ENCODE assay signal across 28 cellular contexts in genomic region chr6:12158686-12159415, GRCh38.
DNase-seq lines count a peak whose midpoint lies in the region; ATAC-seq, FAIRE-seq and TF ChIP-seq lines count a peak whose summit lies in the region.
"Had no signal": no experiment of that assay in that cellular context is flagged by ENCODE, and none has a peak within 500 bp of the region (broad histone marks: within the 10 kb centered on the region; RNA-seq: fewer than 3 reads in every experiment).

No MANE protein-coding gene starts in this region.

- CTCF ChIA-PET in activated CD8-positive, alpha-beta T cell treated with anti-CD3 and anti-CD28 coated beads for 36 hours (lab: Charles Lee), result no interaction called here
- CTCF ChIA-PET in activated CD8-positive, alpha-beta T cell treated with anti-CD3 and anti-CD28 coated beads, Interleukin-2, amount 10 ng/mL, durations not matched to agents 7 days and 5 days (lab: Charles Lee), result interaction anchor here (0.9 kb wide), 1 partner anchor 85 kb away, joined by 3 read pairs; no protein-coding TSS in a partner anchor
- CTCF ChIA-PET in HCT116 (lab: Charles Lee) (no interaction called here), GM12878 (lab: Yijun Ruan, JAX) (interaction anchor here (0.9 to 1.3 kb wide), 2 partner anchors 121 to 504 kb away, joined by 3 read pairs; no protein-coding TSS in a partner anchor)

- H2AFZ ChIP-seq in HCT116 (ENCODE audit: low read depth, low read length, poor library complexity, severe bottlenecking) (no peak overlapping the region), GM12878 (ENCODE audit: control insufficient read depth, low read depth, low read length) (no peak overlapping the region), trophoblast cell (ENCODE audit: insufficient read depth, low read length, poor library complexity) (no peak overlapping the region)

- POLR2A ChIA-PET in activated CD8-positive, alpha-beta T cell treated with anti-CD3 and anti-CD28 coated beads for 36 hours (lab: Charles Lee), result no interaction called here
- POLR2A ChIA-PET in activated CD8-positive, alpha-beta T cell treated with anti-CD3 and anti-CD28 coated beads, Interleukin-2, amount 10 ng/mL, durations not matched to agents 7 days and 5 days (lab: Charles Lee), result no interaction called here
- POLR2A ChIA-PET in HCT116 (lab: Charles Lee), result no interaction called here
- POLR2A ChIA-PET in GM12878 (lab: Charles Lee), result no interaction called here

- H3K9me2 ChIP-seq in HCT116 (ENCODE audit: insufficient read depth), result no peaks in the 10 kb centered on the region

- intact Hi-C loops in activated CD8-positive, alpha-beta T cell treated with anti-CD3 and anti-CD28 coated beads for 36 hours (cut with micrococcal nuclease), result no loop called here
- intact Hi-C loops in HCT116 (cut with micrococcal nuclease), result no loop called here
- intact Hi-C loops in GM12878 (cut with micrococcal nuclease; ENCODE audit: unreplicated experiment), result no loop called here

- no peak for DNase-seq in activated CD8-positive, alpha-beta T cell treated with anti-CD3 and anti-CD28 coated beads for 36 hours
- DNase-seq in activated CD8-positive, alpha-beta T cell treated with anti-CD3 and anti-CD28 coated beads, Interleukin-2, amount 10 ng/mL, durations not matched to agents 7 days and 5 days, result no peak
- DNase-seq in HCT116 (ENCODE audit: low read depth, low spot score), result no peak
- DNase-seq in GM12878 (ENCODE audit: low read depth, low spot score), result no peak
- no peak for DNase-seq in trophoblast cell
- no peak for DNase-seq in GM19240 (ENCODE audit: insufficient read length, low spot score)
- DNase-seq: activated CD4-positive, alpha-beta memory T cell treated with anti-CD3 and anti-CD28 coated beads for 36 hours; activated naive CD4-positive, alpha-beta T cell treated with anti-CD3 and anti-CD28 coated beads for 36 hours; activated T-cell treated with anti-CD3 and anti-CD28 coated beads, Interleukin-2, amount 50 U/mL, for 4 hours; aorta; C1 segment of cervical spinal cord; GF-D8; kidney glomerular epithelial cell; mesenchymal stem cell; MG63; naive B cell; NCI-H146; NCI-H2171; NCI-H748 treated with DMSO at 0.1 percent for 48 hours; SHP77; sigmoid colon had no signal

- whole genome bisulfite sequencing in GM12878 (ENCODE audit: insufficient coverage, insufficient replicate concordance, low lambda C conversion rate, missing lambda C conversion rate), result 98% methylated on average over 16 of the region's 16 CpGs
- 100% methylated on average over 5 of the region's 16 CpGs for WGBS in trophoblast cell (ENCODE audit: extremely low coverage, insufficient coverage, insufficient read length)

- H3K27me3 Mint-ChIP-seq in activated CD8-positive, alpha-beta T cell treated with anti-CD3 and anti-CD28 coated beads for 36 hours, result no peaks in the 10 kb centered on the region
- no peaks in the 10 kb centered on the region for H3K27me3 Mint-ChIP-seq in activated CD8-positive, alpha-beta T cell treated with anti-CD3 and anti-CD28 coated beads, Interleukin-2, amount 10 ng/mL, durations not matched to agents 7 days and 5 days (ENCODE audit: low read depth)
- H3K27me3 Mint-ChIP-seq: activated CD4-positive, alpha-beta memory T cell treated with anti-CD3 and anti-CD28 coated beads for 36 hours; central memory CD8-positive, alpha-beta T cell; naive B cell had no signal

- peaks cover 47% of the 10 kb centered on the region for H3K36me3 Mint-ChIP-seq in activated CD8-positive, alpha-beta T cell treated with anti-CD3 and anti-CD28 coated beads for 36 hours (ENCODE audit: low read depth)
- peaks cover 31% of the 10 kb centered on the region for H3K36me3 Mint-ChIP-seq in activated CD8-positive, alpha-beta T cell treated with anti-CD3 and anti-CD28 coated beads, Interleukin-2, amount 10 ng/mL, durations not matched to agents 7 days and 5 days (ENCODE audit: low read depth)

- no peak overlapping the region for H3K27ac Mint-ChIP-seq in activated CD8-positive, alpha-beta T cell treated with anti-CD3 and anti-CD28 coated beads for 36 hours
- H3K27ac Mint-ChIP-seq in activated CD8-positive, alpha-beta T cell treated with anti-CD3 and anti-CD28 coated beads, Interleukin-2, amount 10 ng/mL, durations not matched to agents 7 days and 5 days, result no peak overlapping the region
- H3K27ac Mint-ChIP-seq: activated CD4-positive, alpha-beta memory T cell treated with anti-CD3 and anti-CD28 coated beads for 36 hours; activated naive CD4-positive, alpha-beta T cell treated with anti-CD3 and anti-CD28 coated beads for 36 hours had no signal

- H4K20me1 ChIP-seq in HCT116 (ENCODE audit: insufficient read depth) (no peaks in the 10 kb centered on the region), GM12878 (ENCODE audit: control insufficient read depth, insufficient read depth) (no peaks in the 10 kb centered on the region)

- no peak overlapping the region for H3K14ac ChIP-seq in trophoblast cell (ENCODE audit: low read length)

- H4K91ac ChIP-seq in trophoblast cell (ENCODE audit: low read depth, low read length), result no peak overlapping the region

- no peak overlapping the region for H3K4ac ChIP-seq in trophoblast cell (ENCODE audit: low read depth, low read length)

- RAD21 ChIA-PET in HCT116 (lab: Charles Lee; ENCODE audit: low non-redundant PET in 1 of 2, low total read pairs in 2 of 2, uncharacterized antibody in 2 of 2, unreplicated experiment in 2 of 2), result no interaction called here
- RAD21 ChIA-PET in GM12878 (lab: Charles Lee; ENCODE audit: unreplicated experiment), result no interaction called here

- peak; percentile 11 for TF ChIP-seq CTCF in activated CD8-positive, alpha-beta T cell treated with anti-CD3 and anti-CD28 coated beads for 36 hours (IDR thresholded peaks at IDR 0.05)
- TF ChIP-seq CTCF in HCT116 (IDR thresholded peaks at IDR 0.05 in 2 of 3, conservative IDR thresholded peaks at IDR 0.05 in 1 of 3; ENCODE audit: borderline replicate concordance in 1 of 3, insufficient read depth in 1 of 3, low read depth in 2 of 3, low read length in 2 of 3), result peak in 2 of 3 experiments; percentile 42 to 43; a peak in 4 of 6 replicates
- peak in 1 of 3 experiments; percentile 23; a peak in 2 of 6 replicates for TF ChIP-seq CTCF in GM12878 (IDR thresholded peaks at IDR 0.05 in 2 of 3, conservative IDR thresholded peaks at IDR 0.05 in 1 of 3; ENCODE audit: control insufficient read depth in 2 of 3, extremely low read depth in 1 of 3, insufficient read depth in 1 of 3, low read depth in 3 of 3, low read length in 3 of 3)

- H3K27me3 ChIP-seq in HCT116 (ENCODE audit: insufficient read depth, low read length) (no peaks in the 10 kb centered on the region), GM12878 (replicated peaks in 1 of 2; ENCODE audit: control insufficient read depth in 2 of 2, insufficient read depth in 2 of 2, low read length in 1 of 2) (no peaks in the 10 kb centered on the region), trophoblast cell (ENCODE audit: insufficient read depth, low read length) (no peaks in the 10 kb centered on the region)
- H3K27me3 ChIP-seq: MG63, sigmoid colon, vagina had no signal

- H3K4me3 ChIP-seq in HCT116 (replicated peaks in 1 of 2; ENCODE audit: low read depth in 1 of 2, low read length in 2 of 2) (no peak overlapping the region), GM12878 (no peak overlapping the region), trophoblast cell (ENCODE audit: low read depth, low read length) (no peak overlapping the region)
- H3K4me3 ChIP-seq: A549, MG63, sigmoid colon, vagina had no signal

- peak overlapping the region; percentile 18 for H3K18ac ChIP-seq in trophoblast cell (ENCODE audit: low read length)

- TF ChIP-seq RAD21 in HCT116 (IDR thresholded peaks at IDR 0.05; ENCODE audit: low read depth) (no peak), GM12878 (IDR thresholded peaks at IDR 0.05; ENCODE audit: insufficient read depth, low read depth, low read length) (no peak)

- no peaks in the 10 kb centered on the region for H3K9me3 ChIP-seq in HCT116 (ENCODE audit: control insufficient read depth in 1 of 2, insufficient read depth in 1 of 2, low read depth in 1 of 2, low read length in 2 of 2)
- H3K9me3 ChIP-seq in GM12878 (replicated peaks; ENCODE audit: control insufficient read depth, insufficient read depth, low read length), result no peaks in the 10 kb centered on the region; the same call in 2 of the 3 replicates
- no peaks in the 10 kb centered on the region for H3K9me3 ChIP-seq in trophoblast cell (ENCODE audit: insufficient read depth, low read depth, low read length)
- H3K9me3 ChIP-seq: A549, MG63, sigmoid colon, vagina had no signal

- no peak for ATAC-seq in activated CD8-positive, alpha-beta T cell treated with anti-CD3 and anti-CD28 coated beads for 36 hours
- no peak for ATAC-seq in activated CD8-positive, alpha-beta T cell treated with anti-CD3 and anti-CD28 coated beads, Interleukin-2, amount 10 ng/mL, durations not matched to agents 7 days and 5 days
- ATAC-seq in HCT116 (peak; percentile 64; the same call in 1 of the 2 replicates), GM12878 (0 out of 3 replicates have a peak, but pooled peaks have one; percentile 12), GM19455 (IDR thresholded peaks at IDR 0.05; ENCODE audit: unreplicated experiment) (no peak), HG02973 (IDR thresholded peaks at IDR 0.05; ENCODE audit: unreplicated experiment) (no peak)
- ATAC-seq: activated T-cell treated with anti-CD3 and anti-CD28 coated beads, Interleukin-2, amount 50 U/mL, for 4 hours; esophagus mucosa had no signal

- in situ Hi-C loops in GM12878 (cut with MboI), result no loop called here

- H3K23ac ChIP-seq in trophoblast cell (ENCODE audit: low read length), result no peak overlapping the region

- H3K79me1 ChIP-seq in trophoblast cell (ENCODE audit: low read length), result peaks cover 2% of the 10 kb centered on the region

- FAIRE-seq in GM12878 (lab: Jason Lieb, UNC), result no peak
- FAIRE-seq: A549, D721Med had no signal

- no TSS peak for BruUV-seq in HCT116 (replicated peaks; lab: Mats Ljungman, UMichigan)
- BruUV-seq in GM12878 (replicated peaks; lab: Mats Ljungman, UMichigan), result no TSS peak

- H3K9ac ChIP-seq in HCT116 (ENCODE audit: low read length) (no peak overlapping the region), GM12878 (ENCODE audit: control insufficient read depth, insufficient read depth, low read length) (no peak overlapping the region), trophoblast cell (ENCODE audit: low read length) (no peak overlapping the region)

- SMC1A ChIA-PET in GM12878 (lab: Charles Lee; ENCODE audit: uncharacterized antibody, unreplicated experiment), result interaction anchor here (1.6 kb wide), 1 partner anchor 96 kb away, joined by 3 read pairs; no protein-coding TSS in a partner anchor

- no peak overlapping the region for H2BK5ac ChIP-seq in trophoblast cell (ENCODE audit: low read depth, low read length, poor library complexity)

- TF ChIP-seq POLR2A in HCT116 (IDR thresholded peaks at IDR 0.05; ENCODE audit: borderline replicate concordance, extremely low read depth, insufficient read depth, insufficient read length) (no peak), GM12878 (IDR thresholded peaks at IDR 0.05; ENCODE audit: low read depth, low read length) (no peak)

- H3K4me1 ChIP-seq in HCT116 (ENCODE audit: control insufficient read depth in 1 of 2, insufficient read depth in 2 of 2, low read length in 2 of 2) (no peaks in the 10 kb centered on the region), GM12878 (ENCODE audit: control insufficient read depth, insufficient read depth, low read length) (no peaks in the 10 kb centered on the region), trophoblast cell (ENCODE audit: control insufficient read depth in 1 of 2, insufficient read depth in 2 of 2, low read length in 2 of 2) (peaks cover 7 to 8% of the 10 kb centered on the region in 2 experiments)
- H3K4me1 ChIP-seq: vagina had no signal

- no peak for TF ChIP-seq EP300 in GM12878 (IDR thresholded peaks at IDR 0.05; ENCODE audit: borderline replicate concordance in 1 of 2, control insufficient read depth in 1 of 2, low read depth in 2 of 2, low read length in 2 of 2)

- H3K4me3 Mint-ChIP-seq in activated CD8-positive, alpha-beta T cell treated with anti-CD3 and anti-CD28 coated beads for 36 hours, result no peak overlapping the region
- no peak overlapping the region for H3K4me3 Mint-ChIP-seq in activated CD8-positive, alpha-beta T cell treated with anti-CD3 and anti-CD28 coated beads, Interleukin-2, amount 10 ng/mL, durations not matched to agents 7 days and 5 days
- H3K4me3 Mint-ChIP-seq: activated CD4-positive, alpha-beta memory T cell treated with anti-CD3 and anti-CD28 coated beads for 36 hours; activated naive CD4-positive, alpha-beta T cell treated with anti-CD3 and anti-CD28 coated beads for 36 hours; activated T-cell treated with anti-CD3 and anti-CD28 coated beads, Interleukin-2, amount 50 U/mL, for 4 hours; central memory CD8-positive, alpha-beta T cell; naive B cell had no signal

- peaks cover 38% of the 10 kb centered on the region for H3K4me1 Mint-ChIP-seq in activated CD8-positive, alpha-beta T cell treated with anti-CD3 and anti-CD28 coated beads for 36 hours (ENCODE audit: low read depth)
- H3K4me1 Mint-ChIP-seq in activated CD8-positive, alpha-beta T cell treated with anti-CD3 and anti-CD28 coated beads, Interleukin-2, amount 10 ng/mL, durations not matched to agents 7 days and 5 days (ENCODE audit: low read depth), result peaks cover 37% of the 10 kb centered on the region

- H4K8ac ChIP-seq in trophoblast cell (ENCODE audit: low read depth, low read length), result no peak overlapping the region

- no peaks in the 10 kb centered on the region for H3K79me2 ChIP-seq in HCT116 (ENCODE audit: insufficient read depth, low read length)
- H3K79me2 ChIP-seq in GM12878 (ENCODE audit: control insufficient read depth, insufficient read depth, low read length), result peaks cover 1% of the 10 kb centered on the region
- no peaks in the 10 kb centered on the region for H3K79me2 ChIP-seq in trophoblast cell (ENCODE audit: control insufficient read depth, insufficient read depth, low read length, poor library complexity)

- 0 out of 4 replicates have a peak, but pooled peaks cover 0 to 8% of the 10 kb centered on the region in 2 experiments for H3K36me3 ChIP-seq in HCT116 (ENCODE audit: control insufficient read depth in 1 of 2, insufficient read depth in 2 of 2, low read length in 2 of 2)
- peaks cover 9 to 20% of the 10 kb centered on the region in 2 experiments; a peak in 3 of 4 replicates for H3K36me3 ChIP-seq in GM12878 (ENCODE audit: control insufficient read depth in 2 of 2, insufficient read depth in 2 of 2, low read length in 1 of 2)
- H3K36me3 ChIP-seq in trophoblast cell (ENCODE audit: control insufficient read depth in 1 of 2, insufficient read depth in 2 of 2, low read length in 2 of 2), result peaks cover 12 to 20% of the 10 kb centered on the region in 2 experiments

- H2AK5ac ChIP-seq in trophoblast cell (ENCODE audit: low read length), result no peak overlapping the region

- H2BK12ac ChIP-seq in trophoblast cell (ENCODE audit: low read length), result no peak overlapping the region

- H4K12ac ChIP-seq in trophoblast cell (ENCODE audit: low read depth, low read length), result no peak overlapping the region

- H3K9me3 Mint-ChIP-seq in activated CD8-positive, alpha-beta T cell treated with anti-CD3 and anti-CD28 coated beads for 36 hours, result no peaks in the 10 kb centered on the region
- no peaks in the 10 kb centered on the region for H3K9me3 Mint-ChIP-seq in activated CD8-positive, alpha-beta T cell treated with anti-CD3 and anti-CD28 coated beads, Interleukin-2, amount 10 ng/mL, durations not matched to agents 7 days and 5 days (ENCODE audit: insufficient read depth)
- H3K9me3 Mint-ChIP-seq: activated CD4-positive, alpha-beta memory T cell treated with anti-CD3 and anti-CD28 coated beads for 36 hours; activated naive CD4-positive, alpha-beta T cell treated with anti-CD3 and anti-CD28 coated beads for 36 hours; activated T-cell treated with anti-CD3 and anti-CD28 coated beads, Interleukin-2, amount 50 U/mL, for 4 hours; central memory CD8-positive, alpha-beta T cell; naive B cell had no signal

- H3K4me2 ChIP-seq in HCT116 (ENCODE audit: low read length) (no peak overlapping the region), GM12878 (ENCODE audit: control insufficient read depth, insufficient read depth) (no peak overlapping the region), trophoblast cell (ENCODE audit: low read length) (no peak overlapping the region)
- H3K4me2 ChIP-seq: A549 had no signal

- no peak overlapping the region for H3K27ac ChIP-seq in HCT116 (ENCODE audit: low read depth, low read length)
- H3K27ac ChIP-seq in GM12878 (ENCODE audit: control insufficient read depth, insufficient read depth), result no peak overlapping the region
- H3K27ac ChIP-seq in trophoblast cell (ENCODE audit: low read depth, low read length), result no peak overlapping the region
- H3K27ac ChIP-seq: A549, sigmoid colon, vagina had no signal

- no peak overlapping the region for H2BK120ac ChIP-seq in trophoblast cell (ENCODE audit: insufficient read depth, low read length, poor library complexity)

Comparison
In these comparisons a context has a peak if more than half of its experiments do, and no peak if none do; other contexts are left out.
1. CTCF ChIA-PET loops: an anchor here in activated CD8-positive, alpha-beta T cell treated with anti-CD3 and anti-CD28 coated beads, Interleukin-2, amount 10 ng/mL, durations not matched to agents 7 days and 5 days (0.9 kb wide) and GM12878 (0.9 to 1.3 kb wide); none called in activated CD8-positive, alpha-beta T cell treated with anti-CD3 and anti-CD28 coated beads for 36 hours and HCT116.
2. ATAC-seq: peak in HCT116 (single experiment) and GM12878 (single experiment); none in activated CD8-positive, alpha-beta T cell treated with anti-CD3 and anti-CD28 coated beads for 36 hours (single experiment), activated CD8-positive, alpha-beta T cell treated with anti-CD3 and anti-CD28 coated beads, Interleukin-2, amount 10 ng/mL, durations not matched to agents 7 days and 5 days (single experiment), GM19455 (single experiment) and HG02973 (single experiment).